In the genomic region with DNA sequence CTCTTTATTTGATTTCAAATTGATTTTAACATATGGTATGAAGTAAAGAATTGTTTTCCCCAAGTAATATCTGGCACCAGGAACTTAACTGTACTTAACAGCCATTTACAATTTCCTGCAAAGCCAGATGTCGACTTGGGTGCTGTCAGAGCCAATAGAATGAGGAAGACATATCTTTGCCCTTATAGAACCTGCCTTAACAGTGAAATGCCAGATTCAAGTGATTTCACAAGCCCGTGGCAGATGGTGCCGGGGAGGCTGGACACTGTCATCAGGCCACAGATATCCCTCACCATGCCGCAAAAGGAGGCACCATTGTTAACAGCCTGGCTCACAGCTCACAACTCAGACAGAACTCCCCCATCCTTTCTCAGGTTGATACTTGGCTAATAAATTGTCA, we compare ENCODE assay signal across 16 cellular contexts. TPM values are rescaled to one million over a fixed set of nuclear protein-coding genes. Genes with fewer than 3 reads are reported as not detected.
DNase-seq lines count a peak whose midpoint lies in the region; ATAC-seq, FAIRE-seq and TF ChIP-seq lines count a peak whose summit lies in the region.
"Had no signal": no experiment of that assay in that cellular context is flagged by ENCODE, and none has a peak within 500 bp of the region (broad histone marks: within the 10 kb centered on the region; RNA-seq: fewer than 3 reads in every experiment).

No MANE protein-coding gene starts in this region.

- no peak for ATAC-seq in HG03521 (IDR thresholded peaks at IDR 0.05; ENCODE audit: unreplicated experiment)
- ATAC-seq in lower lobe of right lung, result no peak
- ATAC-seq: CD8-positive, alpha-beta T cell had no signal

- no peaks in the 10 kb centered on the region for H3F3A ChIP-seq in MM.1S (ENCODE audit: insufficient read depth, low read length)

- H4K20me1 ChIP-seq in BLaER1 (no peaks in the 10 kb centered on the region), MM.1S (ENCODE audit: insufficient read depth, low read length) (no peaks in the 10 kb centered on the region)

- H3K27me3 ChIP-seq in BLaER1 (no peaks in the 10 kb centered on the region), esophagus muscularis mucosa (no peaks in the 10 kb centered on the region), MM.1S (replicated peaks; ENCODE audit: insufficient read depth, low read length) (no peaks in the 10 kb centered on the region), lower lobe of right lung (ENCODE audit: low read depth) (no peaks in the 10 kb centered on the region)

- H3K9me3 ChIP-seq in BLaER1 (peaks cover 52% of the 10 kb centered on the region), esophagus muscularis mucosa (no peaks in the 10 kb centered on the region), MM.1S (replicated peaks; ENCODE audit: insufficient read depth, low read length) (no peaks in the 10 kb centered on the region), lower lobe of right lung (no peaks in the 10 kb centered on the region)

- H3K27ac ChIP-seq in BLaER1, result peak overlapping the region; percentile 15; the same call in 1 of the 2 replicates
- no peak overlapping the region for H3K27ac ChIP-seq in esophagus muscularis mucosa (replicated peaks in 1 of 4)
- H3K27ac ChIP-seq in MM.1S (ENCODE audit: low read length), result no peak overlapping the region
- H3K27ac ChIP-seq in lower lobe of right lung, result no peak overlapping the region

- DNase-seq in GM12892 (ENCODE audit: insufficient read length) (no peak), SK-N-DZ (ENCODE audit: low spot score) (peak; percentile 88), fibroblast of villous mesenchyme (ENCODE audit: low read depth) (peak; percentile 61), esophagus muscularis mucosa (ENCODE audit: extremely low spot score) (no peak), MM.1S (no peak), lower lobe of right lung (no peak)
- DNase-seq: CD8-positive, alpha-beta T cell; HCEC 1CT; NCI-H1417; NCI-H2029 treated with DMSO at 0.1 percent for 48 hours; NCI-H510A treated with DMSO at 0.1 percent for 48 hours; SIG-M5 had no signal

- no peak for TF ChIP-seq CTCF in fibroblast of villous mesenchyme (IDR thresholded peaks at IDR 0.05; ENCODE audit: insufficient read depth, low read depth, low read length)
- TF ChIP-seq CTCF in esophagus muscularis mucosa (IDR thresholded peaks at IDR 0.05), result no peak
- TF ChIP-seq CTCF in MM.1S (IDR thresholded peaks at IDR 0.05; ENCODE audit: low read length), result no peak
- TF ChIP-seq CTCF in lower lobe of right lung (IDR thresholded peaks at IDR 0.05), result no peak

- no peaks in the 10 kb centered on the region for H3K79me2 ChIP-seq in MM.1S (ENCODE audit: low read length)

- H3K9ac ChIP-seq in BLaER1 (no peak overlapping the region), MM.1S (ENCODE audit: low read length) (no peak overlapping the region)

- H3K36me3 ChIP-seq in BLaER1 (peaks cover 67% of the 10 kb centered on the region), esophagus muscularis mucosa (peaks cover 8 to 83% (median 62%) of the 10 kb centered on the region in 4 donors), MM.1S (replicated peaks; ENCODE audit: insufficient read depth, low read length) (no peaks in the 10 kb centered on the region), lower lobe of right lung (peaks cover 74% of the 10 kb centered on the region)

- H3K4me3 ChIP-seq in BLaER1 (no peak overlapping the region), fibroblast of villous mesenchyme (ENCODE audit: low read depth, low read length) (no peak overlapping the region), esophagus muscularis mucosa (no peak overlapping the region), MM.1S (ENCODE audit: low read length) (no peak overlapping the region), lower lobe of right lung (no peak overlapping the region)

- H3K4me1 ChIP-seq in BLaER1 (peaks cover 77% of the 10 kb centered on the region), esophagus muscularis mucosa (peaks cover 0 to 5% (median 0%) of the 10 kb centered on the region in 4 donors), MM.1S (ENCODE audit: low read length) (no peaks in the 10 kb centered on the region), lower lobe of right lung (peaks cover 10% of the 10 kb centered on the region)

- WGBS in esophagus muscularis mucosa, result 81% methylated on average over 4 of the region's 4 CpGs

- TF ChIP-seq POLR2A in GM12892 (IDR thresholded peaks at IDR 0.05; ENCODE audit: low read depth, low read length), result no peak
- no peak for TF ChIP-seq POLR2A in esophagus muscularis mucosa (IDR thresholded peaks at IDR 0.05; ENCODE audit: low read depth)

- H3K4me2 ChIP-seq in BLaER1 (peak overlapping the region; percentile 9; the same call in 1 of the 2 replicates), MM.1S (ENCODE audit: low read depth, low read length) (no peak overlapping the region)

- FAIRE-seq in GM12892 (lab: Jason Lieb, UNC), result peak; percentile 70
- FAIRE-seq: A204.1, HTR-8/SVneo had no signal

- TF ChIP-seq EP300 in esophagus muscularis mucosa (IDR thresholded peaks at IDR 0.05), result no peak

- H2AFZ ChIP-seq in MM.1S (ENCODE audit: low read length), result no peak overlapping the region

- no peaks in the 10 kb centered on the region for H3K9me2 ChIP-seq in MM.1S (replicated peaks; ENCODE audit: insufficient read depth, low read length)

- intact Hi-C loops in esophagus muscularis mucosa (cut with DNase I) (no loop called here), lower lobe of right lung (cut with DNase I) (no loop called here)

RNA-seq across cellular contexts. Expression of gene ESD, which starts 48.7 kb away (rescaled TPM):
- polyA plus RNA-seq in GM12892 (2012; ENCODE audit: missing spikeins), result 174 TPM
- polyA plus RNA-seq in SK-N-DZ (2014; cell fraction: cytosol; rRNA removed), result 232 and 250 TPM in 2 replicates
- 175 and 177 TPM in 2 replicates for polyA plus RNA-seq in SK-N-DZ (2014; cell fraction: nucleus; rRNA removed)
- total RNA-seq in fibroblast of villous mesenchyme (98.2 and 118 TPM in 2 replicates), esophagus muscularis mucosa (100 to 1,000 TPM; 115 to 150 (median 129) TPM), lower lobe of right lung (94.6 TPM)

Comparison
In these comparisons a context has a peak if more than half of its experiments do, and no peak if none do; other contexts are left out.
1. DNase-seq: peak in SK-N-DZ (single experiment) and fibroblast of villous mesenchyme (single experiment); none in GM12892 (single experiment), esophagus muscularis mucosa (single experiment), MM.1S (single experiment) and lower lobe of right lung (single experiment).